ENCODE assay signal across 1 cellular context in the genomic region with DNA sequence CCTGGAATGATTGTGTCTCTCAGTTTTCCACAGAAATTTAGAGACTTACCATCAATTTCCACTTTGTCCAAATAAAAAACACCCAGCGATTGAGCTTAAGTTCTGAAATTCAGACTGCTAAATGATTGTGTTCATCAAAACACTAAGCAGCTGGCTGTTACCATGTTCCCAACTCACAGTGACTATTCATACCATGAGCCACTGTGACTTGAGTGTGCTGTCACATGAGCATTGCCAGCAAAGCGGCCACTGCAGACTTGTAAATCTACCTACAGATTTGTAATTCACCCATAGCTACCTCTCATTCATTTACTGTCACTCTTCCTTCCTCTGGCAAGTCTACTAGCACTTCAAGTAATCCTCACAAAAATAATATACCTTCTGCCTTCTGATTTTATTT.
TF ChIP-seq lines count a peak whose summit lies in the region.

No MANE protein-coding gene starts in this region.

TF ChIP-seq in HepG2, 621 proteins besides CTCF, POLR2A, EP300 and RAD21:
- TF ChIP-seq MTA1 (CRISPR knock-in tag; IDR thresholded peaks at IDR 0.05; ENCODE audit: borderline replicate concordance): no peak
- TF ChIP-seq POLR2AphosphoS5 (IDR thresholded peaks at IDR 0.05; ENCODE audit: low read depth, low read length): 0 out of 2 replicates have a peak, but pooled peaks have one; percentile 34
- TF ChIP-seq POLR2G (IDR thresholded peaks at IDR 0.05; ENCODE audit: low read depth, low read length): peak; percentile 41; the same call in 1 of the 2 replicates
- no peak for TF ChIP-seq SNRNP70 (IDR thresholded peaks at IDR 0.05; ENCODE audit: low read depth, low read length)
- no peak for TF ChIP-seq ZNF230 (CRISPR knock-in tag; IDR thresholded peaks at IDR 0.05)
- TF ChIP-seq WIZ (CRISPR knock-in tag; IDR thresholded peaks at IDR 0.05): no peak
- peak; percentile 50 for TF ChIP-seq RBM22 (optimal IDR thresholded peaks at IDR 0.05; ENCODE audit: low read length)
- no peak for TF ChIP-seq HNRNPH1 (optimal IDR thresholded peaks at IDR 0.05; ENCODE audit: low read depth, low read length)
